Comparison of ENCODE assay signal across 28 cellular contexts in the genomic region with DNA sequence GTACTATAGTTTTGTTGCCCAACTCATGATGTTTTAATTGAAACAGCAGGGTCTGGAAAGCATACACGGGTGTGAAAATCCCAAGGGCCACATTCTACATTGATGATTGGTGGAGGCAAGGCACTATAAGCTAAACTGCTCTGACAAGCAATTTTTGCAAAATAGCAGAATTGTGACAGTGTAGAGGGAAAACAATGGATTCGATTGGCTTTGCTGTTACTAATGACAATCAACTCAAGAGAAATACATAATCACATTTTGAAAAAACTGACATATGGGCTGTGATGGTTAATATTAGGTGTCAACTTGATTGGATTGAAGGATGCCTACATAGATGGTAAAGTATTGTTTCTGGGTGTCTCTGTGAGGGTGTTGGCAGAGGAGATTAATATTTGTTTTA.
DNase-seq lines count a peak whose midpoint lies in the region; ATAC-seq, FAIRE-seq and TF ChIP-seq lines count a peak whose summit lies in the region.
"Had no signal": no experiment of that assay in that cellular context is flagged by ENCODE, and none has a peak within 500 bp of the region (broad histone marks: within the 10 kb centered on the region; RNA-seq: fewer than 3 reads in every experiment).

No MANE protein-coding gene starts in this region.

- peaks cover 0 to 7% (median 5%) of the 10 kb centered on the region in 3 donors for H3K9me3 Mint-ChIP-seq in T-cell

- TF ChIP-seq EP300 in neural cell (conservative IDR thresholded peaks at IDR 0.05; ENCODE audit: poor library complexity, severe bottlenecking): peak; percentile 94

- POLR2A ChIA-PET in A673 (lab: Charles Lee; ENCODE audit: low non-redundant PET) (no interaction called here), T-cell (lab: Charles Lee) (no interaction called here)

- no peak overlapping the region for H3K4me3 Mint-ChIP-seq in T-cell
- H3K4me3 Mint-ChIP-seq: CD14-positive monocyte; CD4-positive, alpha-beta memory T cell; CD4-positive, CD25-positive, alpha-beta regulatory T cell; CD8-positive, alpha-beta memory T cell had no signal

- TF ChIP-seq RAD21 in neural cell (conservative IDR thresholded peaks at IDR 0.05): no peak

- TF ChIP-seq CTCF in A673 (conservative IDR thresholded peaks at IDR 0.05; ENCODE audit: low read depth, low read length) (no peak), neural cell (IDR thresholded peaks at IDR 0.05; ENCODE audit: poor library complexity, severe bottlenecking) (no peak)

- H3K4me1 ChIP-seq in A673 (ENCODE audit: insufficient read depth, low read length, poor library complexity, severe bottlenecking) (peaks cover 12% of the 10 kb centered on the region), Karpas-422 (ENCODE audit: low read length) (no peaks in the 10 kb centered on the region)
- H3K4me1 ChIP-seq: A549, BE2C, BLaER1 had no signal

- H3K36me3 ChIP-seq in A673 (ENCODE audit: insufficient read depth, low read length, poor library complexity, severe bottlenecking): no peaks in the 10 kb centered on the region
- no peaks in the 10 kb centered on the region for H3K36me3 ChIP-seq in SK-N-MC (ENCODE audit: insufficient read depth, low read length)
- H3K36me3 ChIP-seq in neural cell (ENCODE audit: insufficient read depth, low read length): no peaks in the 10 kb centered on the region
- H3K36me3 ChIP-seq in Karpas-422 (ENCODE audit: insufficient read depth, low read length): no peaks in the 10 kb centered on the region
- H3K36me3 ChIP-seq: BE2C, BLaER1 had no signal

- CTCF ChIA-PET in A673 (lab: Charles Lee) (no interaction called here), T-cell (lab: Charles Lee) (no interaction called here)

- H3F3A ChIP-seq in neural cell (ENCODE audit: insufficient read depth, low read length, poor library complexity, severe bottlenecking): no peaks in the 10 kb centered on the region

- no peaks in the 10 kb centered on the region for H3K9me2 ChIP-seq in neural cell (ENCODE audit: insufficient read depth, low read length)
- no peaks in the 10 kb centered on the region for H3K9me2 ChIP-seq in Karpas-422 (replicated peaks; ENCODE audit: insufficient read depth, low read length)

- H3K27ac ChIP-seq in A673 (ENCODE audit: low read depth, low read length, poor library complexity, severe bottlenecking) (no peak overlapping the region), SK-N-MC (no peak overlapping the region), neural cell (ENCODE audit: low read length) (no peak overlapping the region), Karpas-422 (ENCODE audit: low read length) (no peak overlapping the region)
- H3K27ac ChIP-seq: 22Rv1, A549, BLaER1 had no signal

- no peak overlapping the region for H3K27ac Mint-ChIP-seq in T-cell
- H3K27ac Mint-ChIP-seq: CD14-positive monocyte; CD4-positive, alpha-beta memory T cell; CD4-positive, CD25-positive, alpha-beta regulatory T cell; CD8-positive, alpha-beta memory T cell had no signal

- intact Hi-C loops in A673 (cut with micrococcal nuclease; ENCODE audit: unreplicated experiment): no loop called here

- no peaks in the 10 kb centered on the region for H3K79me2 ChIP-seq in neural cell (replicated peaks; ENCODE audit: insufficient read depth, low read length)
- no peaks in the 10 kb centered on the region for H3K79me2 ChIP-seq in Karpas-422 (ENCODE audit: low read length)

- TF ChIP-seq POLR2A in H54 (IDR thresholded peaks at IDR 0.05; ENCODE audit: low read depth, low read length): no peak

- BruUV-seq in A673 (replicated peaks; lab: Mats Ljungman, UMichigan): no TSS peak

- H3K9ac ChIP-seq in SK-N-MC (ENCODE audit: insufficient read length) (no peak overlapping the region), neural cell (ENCODE audit: low read length) (no peak overlapping the region), Karpas-422 (ENCODE audit: low read length) (no peak overlapping the region)
- H3K9ac ChIP-seq: BLaER1 had no signal

- no peaks in the 10 kb centered on the region for H3K36me3 Mint-ChIP-seq in T-cell
- H3K36me3 Mint-ChIP-seq: CD14-positive monocyte; CD4-positive, alpha-beta memory T cell; CD4-positive, CD25-positive, alpha-beta regulatory T cell; CD8-positive, alpha-beta memory T cell had no signal

- ATAC-seq in T-cell (replicated peaks in 1 of 4): no peak
- ATAC-seq in HG03521 (IDR thresholded peaks at IDR 0.05; ENCODE audit: unreplicated experiment): no peak
- ATAC-seq: A549, GM12878 had no signal

- no peaks in the 10 kb centered on the region for H3K4me1 Mint-ChIP-seq in T-cell
- H3K4me1 Mint-ChIP-seq: CD14-positive monocyte; CD4-positive, alpha-beta memory T cell; CD4-positive, CD25-positive, alpha-beta regulatory T cell; CD8-positive, alpha-beta memory T cell had no signal

- no peaks in the 10 kb centered on the region for H3K27me3 Mint-ChIP-seq in T-cell
- H3K27me3 Mint-ChIP-seq: CD4-positive, alpha-beta memory T cell; CD4-positive, CD25-positive, alpha-beta regulatory T cell; CD8-positive, alpha-beta memory T cell had no signal

- H4K20me1 ChIP-seq in neural cell (ENCODE audit: insufficient read depth) (no peaks in the 10 kb centered on the region), Karpas-422 (ENCODE audit: insufficient read depth, low read depth, low read length) (no peaks in the 10 kb centered on the region)
- H4K20me1 ChIP-seq: BLaER1 had no signal

- H3K4me2 ChIP-seq in neural cell (ENCODE audit: low read length) (no peak overlapping the region), Karpas-422 (ENCODE audit: low read depth, low read length, poor library complexity, severe bottlenecking) (no peak overlapping the region)
- H3K4me2 ChIP-seq: A549, BLaER1 had no signal

- H3K4me3 ChIP-seq in A673 (ENCODE audit: low read depth, low read length, poor library complexity, severe bottlenecking) (no peak overlapping the region), SK-N-MC (no peak overlapping the region), neural cell (ENCODE audit: low read length) (no peak overlapping the region), Karpas-422 (ENCODE audit: low read length) (no peak overlapping the region)
- H3K4me3 ChIP-seq: A549, BLaER1, GM12878 had no signal

- H2AFZ ChIP-seq in neural cell (ENCODE audit: low read depth, low read length) (no peak overlapping the region), Karpas-422 (ENCODE audit: low read length) (no peak overlapping the region)

- FAIRE-seq in H54 (lab: Jason Lieb, UNC): peak; percentile 23
- FAIRE-seq: A549, GM12878, GM12892, GM18507 had no signal

- H3K27me3 ChIP-seq in A673 (replicated peaks; ENCODE audit: insufficient read depth, low read depth, low read length, poor library complexity) (no peaks in the 10 kb centered on the region), neural cell (ENCODE audit: insufficient read depth, low read depth, low read length) (no peaks in the 10 kb centered on the region), Karpas-422 (ENCODE audit: low read length) (no peaks in the 10 kb centered on the region)
- H3K27me3 ChIP-seq: BE2C, BLaER1 had no signal

- peak; percentile 4 for DNase-seq in A673 (ENCODE audit: low spot score)
- DNase-seq in H54 (ENCODE audit: insufficient read length, low spot score): no peak
- DNase-seq in SK-N-MC (ENCODE audit: low read depth, low spot score): peak; percentile 24
- DNase-seq in Karpas-422: no peak
- no peak for DNase-seq in T-cell
- DNase-seq: ACHN; BE2C; C1 segment of cervical spinal cord; CD4-positive, alpha-beta memory T cell; CD4-positive, CD25-positive, alpha-beta regulatory T cell; CD8-positive, alpha-beta memory T cell; COR-L47; DMS 273 treated with DMSO at 0.1 percent for 48 hours; DMS153; DMS53; DMS79; DND-41; EL; GDM1 had no signal

- H3K9me3 ChIP-seq in A673 (ENCODE audit: low read depth, low read length, poor library complexity, severe bottlenecking): no peaks in the 10 kb centered on the region
- H3K9me3 ChIP-seq in SK-N-MC (ENCODE audit: low read depth, low read length): no peaks in the 10 kb centered on the region
- no peaks in the 10 kb centered on the region for H3K9me3 ChIP-seq in neural cell (ENCODE audit: low read length)
- no peaks in the 10 kb centered on the region for H3K9me3 ChIP-seq in Karpas-422 (ENCODE audit: low read length)
- H3K9me3 ChIP-seq: A549, BE2C, BLaER1 had no signal

TF ChIP-seq in neural cell, 6 proteins besides CTCF, POLR2A, EP300 and RAD21:
- TF ChIP-seq, protein P1, sequence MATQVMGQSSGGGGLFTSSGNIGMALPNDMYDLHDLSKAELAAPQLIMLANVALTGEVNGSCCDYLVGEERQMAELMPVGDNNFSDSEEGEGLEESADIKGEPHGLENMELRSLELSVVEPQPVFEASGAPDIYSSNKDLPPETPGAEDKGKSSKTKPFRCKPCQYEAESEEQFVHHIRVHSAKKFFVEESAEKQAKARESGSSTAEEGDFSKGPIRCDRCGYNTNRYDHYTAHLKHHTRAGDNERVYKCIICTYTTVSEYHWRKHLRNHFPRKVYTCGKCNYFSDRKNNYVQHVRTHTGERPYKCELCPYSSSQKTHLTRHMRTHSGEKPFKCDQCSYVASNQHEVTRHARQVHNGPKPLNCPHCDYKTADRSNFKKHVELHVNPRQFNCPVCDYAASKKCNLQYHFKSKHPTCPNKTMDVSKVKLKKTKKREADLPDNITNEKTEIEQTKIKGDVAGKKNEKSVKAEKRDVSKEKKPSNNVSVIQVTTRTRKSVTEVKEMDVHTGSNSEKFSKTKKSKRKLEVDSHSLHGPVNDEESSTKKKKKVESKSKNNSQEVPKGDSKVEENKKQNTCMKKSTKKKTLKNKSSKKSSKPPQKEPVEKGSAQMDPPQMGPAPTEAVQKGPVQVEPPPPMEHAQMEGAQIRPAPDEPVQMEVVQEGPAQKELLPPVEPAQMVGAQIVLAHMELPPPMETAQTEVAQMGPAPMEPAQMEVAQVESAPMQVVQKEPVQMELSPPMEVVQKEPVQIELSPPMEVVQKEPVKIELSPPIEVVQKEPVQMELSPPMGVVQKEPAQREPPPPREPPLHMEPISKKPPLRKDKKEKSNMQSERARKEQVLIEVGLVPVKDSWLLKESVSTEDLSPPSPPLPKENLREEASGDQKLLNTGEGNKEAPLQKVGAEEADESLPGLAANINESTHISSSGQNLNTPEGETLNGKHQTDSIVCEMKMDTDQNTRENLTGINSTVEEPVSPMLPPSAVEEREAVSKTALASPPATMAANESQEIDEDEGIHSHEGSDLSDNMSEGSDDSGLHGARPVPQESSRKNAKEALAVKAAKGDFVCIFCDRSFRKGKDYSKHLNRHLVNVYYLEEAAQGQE (IDR thresholded peaks at IDR 0.05; ENCODE audit: borderline replicate concordance): peak; percentile 31
- TF ChIP-seq SMC3 (conservative IDR thresholded peaks at IDR 0.05; ENCODE audit: poor library complexity) (no peak), TAF1 (IDR thresholded peaks at IDR 0.05; ENCODE audit: low read depth) (no peak), POLR2AphosphoS5 (IDR thresholded peaks at IDR 0.05) (peak; percentile 93)
TF ChIP-seq in neural cell: peak in this region for 2.

Comparison
In these comparisons a context has a peak if more than half of its experiments do, and no peak if none do; other contexts are left out.
1. DNase-seq: peak in A673 (single experiment) and SK-N-MC (single experiment); none in H54 (single experiment), Karpas-422 (single experiment) and T-cell (0 of 34).